ENCODE assay signal across 1 cellular context in genomic region chr1:15744122-15744679, GRCh38.
TF ChIP-seq lines count a peak whose summit lies in the region.

No MANE protein-coding gene starts in this region.

TF ChIP-seq in HepG2, 621 proteins besides CTCF, POLR2A, EP300 and RAD21 (continues in another document):
- TF ChIP-seq CEBPG (CRISPR knock-in tag; IDR thresholded peaks at IDR 0.05) (no peak), ZNF883 (CRISPR knock-in tag; IDR thresholded peaks at IDR 0.05; ENCODE audit: not compliant biosample characterization) (peak; percentile 63), MIER3 (CRISPR knock-in tag; IDR thresholded peaks at IDR 0.05; ENCODE audit: borderline replicate concordance) (no peak; the same call in 1 of the 2 replicates), CREM (IDR thresholded peaks at IDR 0.05) (no peak), CREM (CRISPR knock-in tag; IDR thresholded peaks at IDR 0.05) (no peak), MYPOP (CRISPR knock-in tag; IDR thresholded peaks at IDR 0.05) (no peak), ARID5B (CRISPR knock-in tag; IDR thresholded peaks at IDR 0.05) (peak; percentile 43; the same call in 1 of the 2 replicates), SAFB2 (CRISPR knock-in tag; IDR thresholded peaks at IDR 0.05; ENCODE audit: borderline replicate concordance, low read depth) (no peak), POLR2G (IDR thresholded peaks at IDR 0.05; ENCODE audit: low read depth, low read length) (no peak), KLF15 (CRISPR knock-in tag; IDR thresholded peaks at IDR 0.05; ENCODE audit: borderline replicate concordance) (no peak), ZNF530 (CRISPR knock-in tag; IDR thresholded peaks at IDR 0.05; ENCODE audit: low read depth) (no peak), FOXK1 (CRISPR knock-in tag; IDR thresholded peaks at IDR 0.05; ENCODE audit: borderline replicate concordance, low read depth) (no peak), LCORL (IDR thresholded peaks at IDR 0.05) (no peak), LCORL (CRISPR knock-in tag; IDR thresholded peaks at IDR 0.05) (0 out of 2 replicates have a peak, but pooled peaks have one; percentile 31), ZNF382 (CRISPR knock-in tag; IDR thresholded peaks at IDR 0.05; ENCODE audit: borderline replicate concordance) (no peak), ZNF589 (CRISPR knock-in tag; conservative IDR thresholded peaks at IDR 0.05) (no peak), ZNF263 (CRISPR knock-in tag; IDR thresholded peaks at IDR 0.05) (no peak), KLF11 (CRISPR knock-in tag; IDR thresholded peaks at IDR 0.05) (no peak), GABPB1 (CRISPR knock-in tag; IDR thresholded peaks at IDR 0.05) (peak; percentile 55; the same call in 1 of the 2 replicates), ADNP (CRISPR knock-in tag; IDR thresholded peaks at IDR 0.05) (no peak), HOXA7 (CRISPR knock-in tag; IDR thresholded peaks at IDR 0.05) (no peak), ZNF232 (CRISPR knock-in tag; IDR thresholded peaks at IDR 0.05; ENCODE audit: borderline replicate concordance) (no peak), MTF2 (CRISPR knock-in tag; IDR thresholded peaks at IDR 0.05; ENCODE audit: borderline replicate concordance) (no peak), ZNF841 (CRISPR knock-in tag; IDR thresholded peaks at IDR 0.05; ENCODE audit: borderline replicate concordance) (no peak), ZFP1 (CRISPR knock-in tag; IDR thresholded peaks at IDR 0.05) (no peak), GATA4 (IDR thresholded peaks at IDR 0.05; ENCODE audit: borderline replicate concordance, low read depth) (no peak), ZBTB46 (CRISPR knock-in tag; IDR thresholded peaks at IDR 0.05; ENCODE audit: borderline replicate concordance) (no peak), ZNF761 (CRISPR knock-in tag; conservative IDR thresholded peaks at IDR 0.05) (no peak), SMAD3 (CRISPR knock-in tag; IDR thresholded peaks at IDR 0.05) (no peak), ZNF335 (CRISPR knock-in tag; IDR thresholded peaks at IDR 0.05) (no peak), MEIS2 (CRISPR knock-in tag; IDR thresholded peaks at IDR 0.05) (0 out of 2 replicates have a peak, but pooled peaks have one; percentile 19), ZMAT3 (CRISPR knock-in tag; conservative IDR thresholded peaks at IDR 0.05) (no peak), ZNF737 (CRISPR knock-in tag; IDR thresholded peaks at IDR 0.05; ENCODE audit: borderline replicate concordance) (no peak), ZC3H4 (CRISPR knock-in tag; IDR thresholded peaks at IDR 0.05; ENCODE audit: borderline replicate concordance) (no peak), ZNF10 (CRISPR knock-in tag; IDR thresholded peaks at IDR 0.05; ENCODE audit: borderline replicate concordance, low read depth) (no peak), MBD4 (IDR thresholded peaks at IDR 0.05; ENCODE audit: borderline replicate concordance, low read length) (no peak), ZNF674 (CRISPR knock-in tag; IDR thresholded peaks at IDR 0.05; ENCODE audit: low read depth) (no peak), DZIP1 (CRISPR knock-in tag; IDR thresholded peaks at IDR 0.05) (0 out of 2 replicates have a peak, but pooled peaks have one; percentile 40), HNF4G (IDR thresholded peaks at IDR 0.05; ENCODE audit: borderline replicate concordance, low read depth, low read length) (no peak), HNF4G (CRISPR knock-in tag; IDR thresholded peaks at IDR 0.05; ENCODE audit: borderline replicate concordance, low read depth) (no peak), ZNF816 (CRISPR knock-in tag; IDR thresholded peaks at IDR 0.05; ENCODE audit: borderline replicate concordance) (no peak), NFATC3 (CRISPR knock-in tag; IDR thresholded peaks at IDR 0.05) (no peak), PHF8 (CRISPR knock-in tag; IDR thresholded peaks at IDR 0.05) (no peak), PAX8 (CRISPR knock-in tag; IDR thresholded peaks at IDR 0.05; ENCODE audit: borderline replicate concordance) (no peak), ZNF460 (CRISPR knock-in tag; IDR thresholded peaks at IDR 0.05; ENCODE audit: borderline replicate concordance) (no peak), PRPF4 (IDR thresholded peaks at IDR 0.05; ENCODE audit: low read depth, low read length, poor library complexity, severe bottlenecking) (no peak), SIN3A (IDR thresholded peaks at IDR 0.05; ENCODE audit: borderline replicate concordance, low read depth, low read length) (no peak), ZSCAN12 (CRISPR knock-in tag; IDR thresholded peaks at IDR 0.05) (no peak), ZNF251 (CRISPR knock-in tag; IDR thresholded peaks at IDR 0.05) (no peak), FOXP4 (CRISPR knock-in tag; IDR thresholded peaks at IDR 0.05) (no peak)
- TF ChIP-seq, protein P1, sequence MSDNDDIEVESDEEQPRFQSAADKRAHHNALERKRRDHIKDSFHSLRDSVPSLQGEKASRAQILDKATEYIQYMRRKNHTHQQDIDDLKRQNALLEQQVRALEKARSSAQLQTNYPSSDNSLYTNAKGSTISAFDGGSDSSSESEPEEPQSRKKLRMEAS (IDR thresholded peaks at IDR 0.05): peak; percentile 80
- TF ChIP-seq, protein P2, sequence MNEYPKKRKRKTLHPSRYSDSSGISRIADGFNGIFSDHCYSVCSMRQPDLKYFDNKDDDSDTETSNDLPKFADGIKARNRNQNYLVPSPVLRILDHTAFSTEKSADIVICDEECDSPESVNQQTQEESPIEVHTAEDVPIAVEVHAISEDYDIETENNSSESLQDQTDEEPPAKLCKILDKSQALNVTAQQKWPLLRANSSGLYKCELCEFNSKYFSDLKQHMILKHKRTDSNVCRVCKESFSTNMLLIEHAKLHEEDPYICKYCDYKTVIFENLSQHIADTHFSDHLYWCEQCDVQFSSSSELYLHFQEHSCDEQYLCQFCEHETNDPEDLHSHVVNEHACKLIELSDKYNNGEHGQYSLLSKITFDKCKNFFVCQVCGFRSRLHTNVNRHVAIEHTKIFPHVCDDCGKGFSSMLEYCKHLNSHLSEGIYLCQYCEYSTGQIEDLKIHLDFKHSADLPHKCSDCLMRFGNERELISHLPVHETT (CRISPR knock-in tag; conservative IDR thresholded peaks at IDR 0.05): no peak
- TF ChIP-seq, protein P3, sequence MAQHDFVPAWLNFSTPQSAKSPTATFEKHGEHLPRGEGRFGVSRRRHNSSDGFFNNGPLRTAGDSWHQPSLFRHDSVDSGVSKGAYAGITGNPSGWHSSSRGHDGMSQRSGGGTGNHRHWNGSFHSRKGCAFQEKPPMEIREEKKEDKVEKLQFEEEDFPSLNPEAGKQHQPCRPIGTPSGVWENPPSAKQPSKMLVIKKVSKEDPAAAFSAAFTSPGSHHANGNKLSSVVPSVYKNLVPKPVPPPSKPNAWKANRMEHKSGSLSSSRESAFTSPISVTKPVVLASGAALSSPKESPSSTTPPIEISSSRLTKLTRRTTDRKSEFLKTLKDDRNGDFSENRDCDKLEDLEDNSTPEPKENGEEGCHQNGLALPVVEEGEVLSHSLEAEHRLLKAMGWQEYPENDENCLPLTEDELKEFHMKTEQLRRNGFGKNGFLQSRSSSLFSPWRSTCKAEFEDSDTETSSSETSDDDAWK (CRISPR knock-in tag; IDR thresholded peaks at IDR 0.05): no peak
- TF ChIP-seq, protein P4, sequence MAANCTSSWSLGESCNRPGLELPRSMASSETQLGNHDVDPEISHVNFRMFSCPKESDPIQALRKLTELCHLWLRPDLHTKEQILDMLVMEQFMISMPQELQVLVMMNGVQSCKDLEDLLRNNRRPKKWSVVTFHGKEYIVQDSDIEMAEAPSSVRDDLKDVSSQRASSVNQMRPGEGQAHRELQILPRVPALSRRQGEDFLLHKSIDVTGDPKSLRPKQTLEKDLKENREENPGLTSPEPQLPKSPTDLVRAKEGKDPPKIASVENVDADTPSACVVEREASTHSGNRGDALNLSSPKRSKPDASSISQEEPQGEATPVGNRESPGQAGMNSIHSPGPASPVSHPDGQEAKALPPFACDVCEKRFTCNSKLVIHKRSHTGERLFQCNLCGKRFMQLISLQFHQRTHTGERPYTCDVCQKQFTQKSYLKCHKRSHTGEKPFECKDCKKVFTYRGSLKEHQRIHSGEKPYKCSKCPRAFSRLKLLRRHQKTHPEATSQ (CRISPR knock-in tag; IDR thresholded peaks at IDR 0.05; ENCODE audit: borderline replicate concordance): no peak
- TF ChIP-seq, protein P5, sequence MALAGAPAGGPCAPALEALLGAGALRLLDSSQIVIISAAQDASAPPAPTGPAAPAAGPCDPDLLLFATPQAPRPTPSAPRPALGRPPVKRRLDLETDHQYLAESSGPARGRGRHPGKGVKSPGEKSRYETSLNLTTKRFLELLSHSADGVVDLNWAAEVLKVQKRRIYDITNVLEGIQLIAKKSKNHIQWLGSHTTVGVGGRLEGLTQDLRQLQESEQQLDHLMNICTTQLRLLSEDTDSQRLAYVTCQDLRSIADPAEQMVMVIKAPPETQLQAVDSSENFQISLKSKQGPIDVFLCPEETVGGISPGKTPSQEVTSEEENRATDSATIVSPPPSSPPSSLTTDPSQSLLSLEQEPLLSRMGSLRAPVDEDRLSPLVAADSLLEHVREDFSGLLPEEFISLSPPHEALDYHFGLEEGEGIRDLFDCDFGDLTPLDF (CRISPR knock-in tag; IDR thresholded peaks at IDR 0.05): no peak
